2 cellular contexts compared by ENCODE assay signal in the genomic region with DNA sequence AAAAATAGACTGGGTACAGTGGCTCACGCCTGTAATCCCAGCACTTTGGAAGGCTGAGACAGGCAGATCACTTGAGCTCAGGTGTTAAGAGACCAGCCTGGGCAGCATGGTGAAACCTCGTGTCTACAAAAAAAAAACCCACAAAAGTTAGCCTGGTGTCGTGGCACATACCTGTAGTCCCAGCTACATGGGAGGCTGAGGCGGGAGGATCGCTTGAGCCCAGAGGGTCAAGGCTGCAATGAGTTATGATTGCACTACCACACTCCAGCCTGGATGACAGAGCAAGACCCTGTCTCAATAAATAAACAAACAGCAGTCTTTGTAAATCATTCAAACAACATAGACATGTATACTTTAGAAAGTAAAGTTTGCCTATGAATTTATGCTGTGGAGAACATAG.
TF ChIP-seq lines count a peak whose summit lies in the region.

No MANE protein-coding gene starts in this region.

TF ChIP-seq in HepG2, 621 proteins besides CTCF, POLR2A, EP300 and RAD21:
- TF ChIP-seq, protein P1, sequence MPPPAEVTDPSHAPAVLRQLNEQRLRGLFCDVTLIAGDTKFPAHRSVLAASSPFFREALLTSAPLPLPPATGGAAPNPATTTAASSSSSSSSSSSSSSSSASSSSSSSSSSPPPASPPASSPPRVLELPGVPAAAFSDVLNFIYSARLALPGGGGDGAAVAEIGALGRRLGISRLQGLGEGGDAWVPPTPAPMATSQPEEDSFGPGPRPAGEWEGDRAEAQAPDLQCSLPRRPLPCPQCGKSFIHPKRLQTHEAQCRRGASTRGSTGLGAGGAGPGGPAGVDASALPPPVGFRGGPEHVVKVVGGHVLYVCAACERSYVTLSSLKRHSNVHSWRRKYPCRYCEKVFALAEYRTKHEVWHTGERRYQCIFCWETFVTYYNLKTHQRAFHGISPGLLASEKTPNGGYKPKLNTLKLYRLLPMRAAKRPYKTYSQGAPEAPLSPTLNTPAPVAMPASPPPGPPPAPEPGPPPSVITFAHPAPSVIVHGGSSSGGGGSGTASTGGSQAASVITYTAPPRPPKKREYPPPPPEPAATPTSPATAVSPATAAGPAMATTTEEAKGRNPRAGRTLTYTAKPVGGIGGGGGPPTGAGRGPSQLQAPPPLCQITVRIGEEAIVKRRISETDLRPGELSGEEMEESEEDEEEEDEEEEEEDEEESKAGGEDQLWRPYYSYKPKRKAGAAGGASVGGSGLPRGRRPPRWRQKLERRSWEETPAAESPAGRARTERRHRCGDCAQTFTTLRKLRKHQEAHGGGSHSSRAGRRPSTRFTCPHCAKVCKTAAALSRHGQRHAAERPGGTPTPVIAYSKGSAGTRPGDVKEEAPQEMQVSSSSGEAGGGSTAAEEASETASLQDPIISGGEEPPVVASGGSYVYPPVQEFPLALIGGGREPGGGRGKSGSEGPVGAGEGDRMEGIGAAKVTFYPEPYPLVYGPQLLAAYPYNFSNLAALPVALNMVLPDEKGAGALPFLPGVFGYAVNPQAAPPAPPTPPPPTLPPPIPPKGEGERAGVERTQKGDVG (CRISPR knock-in tag; IDR thresholded peaks at IDR 0.05; ENCODE audit: borderline replicate concordance): no peak
- TF ChIP-seq IKZF4 (CRISPR knock-in tag; IDR thresholded peaks at IDR 0.05; ENCODE audit: borderline replicate concordance, low read depth, not compliant biosample characterization) (no peak), CCDC6 (CRISPR knock-in tag; IDR thresholded peaks at IDR 0.05) (no peak)
- TF ChIP-seq, protein P2, sequence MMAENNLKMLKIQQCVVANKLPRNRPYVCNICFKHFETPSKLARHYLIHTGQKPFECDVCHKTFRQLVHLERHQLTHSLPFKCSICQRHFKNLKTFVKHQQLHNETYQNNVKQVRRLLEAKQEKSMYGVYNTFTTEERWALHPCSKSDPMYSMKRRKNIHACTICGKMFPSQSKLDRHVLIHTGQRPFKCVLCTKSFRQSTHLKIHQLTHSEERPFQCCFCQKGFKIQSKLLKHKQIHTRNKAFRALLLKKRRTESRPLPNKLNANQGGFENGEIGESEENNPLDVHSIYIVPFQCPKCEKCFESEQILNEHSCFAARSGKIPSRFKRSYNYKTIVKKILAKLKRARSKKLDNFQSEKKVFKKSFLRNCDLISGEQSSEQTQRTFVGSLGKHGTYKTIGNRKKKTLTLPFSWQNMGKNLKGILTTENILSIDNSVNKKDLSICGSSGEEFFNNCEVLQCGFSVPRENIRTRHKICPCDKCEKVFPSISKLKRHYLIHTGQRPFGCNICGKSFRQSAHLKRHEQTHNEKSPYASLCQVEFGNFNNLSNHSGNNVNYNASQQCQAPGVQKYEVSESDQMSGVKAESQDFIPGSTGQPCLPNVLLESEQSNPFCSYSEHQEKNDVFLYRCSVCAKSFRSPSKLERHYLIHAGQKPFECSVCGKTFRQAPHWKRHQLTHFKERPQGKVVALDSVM (CRISPR knock-in tag; IDR thresholded peaks at IDR 0.05): peak; percentile 65; the same call in 1 of the 2 replicates
TF ChIP-seq in HepG2: peak in this region for 1.

TF ChIP-seq in K562, 482 proteins besides CTCF, POLR2A, EP300 and RAD21:
- TF ChIP-seq PHB (CRISPR knock-in tag; IDR thresholded peaks at IDR 0.05) (no peak), TBP (optimal IDR thresholded peaks at IDR 0.05; ENCODE audit: low read depth, low read length) (no peak), RUNX1 (IDR thresholded peaks at IDR 0.05; ENCODE audit: low read depth) (no peak), RB1 (IDR thresholded peaks at IDR 0.05; ENCODE audit: low read depth) (no peak), GABPB2 (CRISPR knock-in tag; conservative IDR thresholded peaks at IDR 0.05) (no peak)
- TF ChIP-seq, protein P3, sequence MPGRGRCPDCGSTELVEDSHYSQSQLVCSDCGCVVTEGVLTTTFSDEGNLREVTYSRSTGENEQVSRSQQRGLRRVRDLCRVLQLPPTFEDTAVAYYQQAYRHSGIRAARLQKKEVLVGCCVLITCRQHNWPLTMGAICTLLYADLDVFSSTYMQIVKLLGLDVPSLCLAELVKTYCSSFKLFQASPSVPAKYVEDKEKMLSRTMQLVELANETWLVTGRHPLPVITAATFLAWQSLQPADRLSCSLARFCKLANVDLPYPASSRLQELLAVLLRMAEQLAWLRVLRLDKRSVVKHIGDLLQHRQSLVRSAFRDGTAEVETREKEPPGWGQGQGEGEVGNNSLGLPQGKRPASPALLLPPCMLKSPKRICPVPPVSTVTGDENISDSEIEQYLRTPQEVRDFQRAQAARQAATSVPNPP (IDR thresholded peaks at IDR 0.05; ENCODE audit: borderline replicate concordance, insufficient read depth, insufficient read length): no peak
- TF ChIP-seq, protein P4, sequence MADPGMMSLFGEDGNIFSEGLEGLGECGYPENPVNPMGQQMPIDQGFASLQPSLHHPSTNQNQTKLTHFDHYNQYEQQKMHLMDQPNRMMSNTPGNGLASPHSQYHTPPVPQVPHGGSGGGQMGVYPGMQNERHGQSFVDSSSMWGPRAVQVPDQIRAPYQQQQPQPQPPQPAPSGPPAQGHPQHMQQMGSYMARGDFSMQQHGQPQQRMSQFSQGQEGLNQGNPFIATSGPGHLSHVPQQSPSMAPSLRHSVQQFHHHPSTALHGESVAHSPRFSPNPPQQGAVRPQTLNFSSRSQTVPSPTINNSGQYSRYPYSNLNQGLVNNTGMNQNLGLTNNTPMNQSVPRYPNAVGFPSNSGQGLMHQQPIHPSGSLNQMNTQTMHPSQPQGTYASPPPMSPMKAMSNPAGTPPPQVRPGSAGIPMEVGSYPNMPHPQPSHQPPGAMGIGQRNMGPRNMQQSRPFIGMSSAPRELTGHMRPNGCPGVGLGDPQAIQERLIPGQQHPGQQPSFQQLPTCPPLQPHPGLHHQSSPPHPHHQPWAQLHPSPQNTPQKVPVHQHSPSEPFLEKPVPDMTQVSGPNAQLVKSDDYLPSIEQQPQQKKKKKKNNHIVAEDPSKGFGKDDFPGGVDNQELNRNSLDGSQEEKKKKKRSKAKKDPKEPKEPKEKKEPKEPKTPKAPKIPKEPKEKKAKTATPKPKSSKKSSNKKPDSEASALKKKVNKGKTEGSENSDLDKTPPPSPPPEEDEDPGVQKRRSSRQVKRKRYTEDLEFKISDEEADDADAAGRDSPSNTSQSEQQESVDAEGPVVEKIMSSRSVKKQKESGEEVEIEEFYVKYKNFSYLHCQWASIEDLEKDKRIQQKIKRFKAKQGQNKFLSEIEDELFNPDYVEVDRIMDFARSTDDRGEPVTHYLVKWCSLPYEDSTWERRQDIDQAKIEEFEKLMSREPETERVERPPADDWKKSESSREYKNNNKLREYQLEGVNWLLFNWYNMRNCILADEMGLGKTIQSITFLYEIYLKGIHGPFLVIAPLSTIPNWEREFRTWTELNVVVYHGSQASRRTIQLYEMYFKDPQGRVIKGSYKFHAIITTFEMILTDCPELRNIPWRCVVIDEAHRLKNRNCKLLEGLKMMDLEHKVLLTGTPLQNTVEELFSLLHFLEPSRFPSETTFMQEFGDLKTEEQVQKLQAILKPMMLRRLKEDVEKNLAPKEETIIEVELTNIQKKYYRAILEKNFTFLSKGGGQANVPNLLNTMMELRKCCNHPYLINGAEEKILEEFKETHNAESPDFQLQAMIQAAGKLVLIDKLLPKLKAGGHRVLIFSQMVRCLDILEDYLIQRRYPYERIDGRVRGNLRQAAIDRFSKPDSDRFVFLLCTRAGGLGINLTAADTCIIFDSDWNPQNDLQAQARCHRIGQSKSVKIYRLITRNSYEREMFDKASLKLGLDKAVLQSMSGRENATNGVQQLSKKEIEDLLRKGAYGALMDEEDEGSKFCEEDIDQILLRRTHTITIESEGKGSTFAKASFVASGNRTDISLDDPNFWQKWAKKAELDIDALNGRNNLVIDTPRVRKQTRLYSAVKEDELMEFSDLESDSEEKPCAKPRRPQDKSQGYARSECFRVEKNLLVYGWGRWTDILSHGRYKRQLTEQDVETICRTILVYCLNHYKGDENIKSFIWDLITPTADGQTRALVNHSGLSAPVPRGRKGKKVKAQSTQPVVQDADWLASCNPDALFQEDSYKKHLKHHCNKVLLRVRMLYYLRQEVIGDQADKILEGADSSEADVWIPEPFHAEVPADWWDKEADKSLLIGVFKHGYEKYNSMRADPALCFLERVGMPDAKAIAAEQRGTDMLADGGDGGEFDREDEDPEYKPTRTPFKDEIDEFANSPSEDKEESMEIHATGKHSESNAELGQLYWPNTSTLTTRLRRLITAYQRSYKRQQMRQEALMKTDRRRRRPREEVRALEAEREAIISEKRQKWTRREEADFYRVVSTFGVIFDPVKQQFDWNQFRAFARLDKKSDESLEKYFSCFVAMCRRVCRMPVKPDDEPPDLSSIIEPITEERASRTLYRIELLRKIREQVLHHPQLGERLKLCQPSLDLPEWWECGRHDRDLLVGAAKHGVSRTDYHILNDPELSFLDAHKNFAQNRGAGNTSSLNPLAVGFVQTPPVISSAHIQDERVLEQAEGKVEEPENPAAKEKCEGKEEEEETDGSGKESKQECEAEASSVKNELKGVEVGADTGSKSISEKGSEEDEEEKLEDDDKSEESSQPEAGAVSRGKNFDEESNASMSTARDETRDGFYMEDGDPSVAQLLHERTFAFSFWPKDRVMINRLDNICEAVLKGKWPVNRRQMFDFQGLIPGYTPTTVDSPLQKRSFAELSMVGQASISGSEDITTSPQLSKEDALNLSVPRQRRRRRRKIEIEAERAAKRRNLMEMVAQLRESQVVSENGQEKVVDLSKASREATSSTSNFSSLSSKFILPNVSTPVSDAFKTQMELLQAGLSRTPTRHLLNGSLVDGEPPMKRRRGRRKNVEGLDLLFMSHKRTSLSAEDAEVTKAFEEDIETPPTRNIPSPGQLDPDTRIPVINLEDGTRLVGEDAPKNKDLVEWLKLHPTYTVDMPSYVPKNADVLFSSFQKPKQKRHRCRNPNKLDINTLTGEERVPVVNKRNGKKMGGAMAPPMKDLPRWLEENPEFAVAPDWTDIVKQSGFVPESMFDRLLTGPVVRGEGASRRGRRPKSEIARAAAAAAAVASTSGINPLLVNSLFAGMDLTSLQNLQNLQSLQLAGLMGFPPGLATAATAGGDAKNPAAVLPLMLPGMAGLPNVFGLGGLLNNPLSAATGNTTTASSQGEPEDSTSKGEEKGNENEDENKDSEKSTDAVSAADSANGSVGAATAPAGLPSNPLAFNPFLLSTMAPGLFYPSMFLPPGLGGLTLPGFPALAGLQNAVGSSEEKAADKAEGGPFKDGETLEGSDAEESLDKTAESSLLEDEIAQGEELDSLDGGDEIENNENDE (IDR thresholded peaks at IDR 0.05; ENCODE audit: low read depth, low read length): no peak
